ENCODE assay signal across 10 cellular contexts in genomic region chrX:17007134-17007768, GRCh38.
A peak's percentile ranks its signal among the peaks of the same experiment; 100 is the strongest.
DNase-seq lines count a peak whose midpoint lies in the region; ATAC-seq and TF ChIP-seq lines count a peak whose summit lies in the region.
"Had no signal": no experiment of that assay in that cellular context is flagged by ENCODE, and none has a peak within 500 bp of the region (broad histone marks: within the 10 kb centered on the region; RNA-seq: fewer than 3 reads in every experiment).

No MANE protein-coding gene starts in this region.

- H3K9me2 ChIP-seq in GM23338 (ENCODE audit: insufficient read depth) (no peaks in the 10 kb centered on the region), SK-N-SH (no peaks in the 10 kb centered on the region)

- no peak for TF ChIP-seq EP300 in SK-N-SH (IDR thresholded peaks at IDR 0.05; ENCODE audit: borderline replicate concordance in 1 of 2, low read depth in 1 of 2, low read length in 1 of 2)

- H3K9me3 Mint-ChIP-seq in GM23338 = no peaks in the 10 kb centered on the region

- CTCF ChIA-PET in SK-N-SH (lab: Yijun Ruan, JAX) = interaction anchor here (0.6 to 2.6 kb wide), 7 partner anchors 8 to 181 kb away, joined by 3 to 12 read pairs (median 3); no protein-coding TSS in a partner anchor

- no peaks in the 10 kb centered on the region for H3K4me1 Mint-ChIP-seq in GM23338

- no peak overlapping the region for H3K27ac ChIP-seq in GM23338 (ENCODE audit: low read depth)
- H3K27ac ChIP-seq in SK-N-SH (ENCODE audit: low read depth in 2 of 2, low read length in 1 of 2) = no peak overlapping the region
- H3K27ac ChIP-seq in colonic mucosa = no peak overlapping the region
- H3K27ac ChIP-seq: thyroid gland had no signal

- H3K4me3 ChIP-seq in AG10803 (ENCODE audit: low read length) (no peak overlapping the region), GM23338 (no peak overlapping the region), SK-N-SH (ENCODE audit: low read depth in 2 of 2, low read length in 1 of 2) (no peak overlapping the region), colonic mucosa (no peak overlapping the region)
- H3K4me3 ChIP-seq: thyroid gland had no signal

- no peak overlapping the region for H3K4me3 Mint-ChIP-seq in GM23338

- H3K4me1 ChIP-seq in GM23338 (ENCODE audit: insufficient read depth) = no peaks in the 10 kb centered on the region
- H3K4me1 ChIP-seq in SK-N-SH (ENCODE audit: control insufficient read depth in 1 of 2, insufficient read depth in 2 of 2, low read depth in 1 of 2, low read length in 1 of 2) = no peaks in the 10 kb centered on the region
- H3K4me1 ChIP-seq in colonic mucosa = no peaks in the 10 kb centered on the region
- H3K4me1 ChIP-seq: thyroid gland had no signal

- H3K9me3 ChIP-seq in SK-N-SH (no peaks in the 10 kb centered on the region), colonic mucosa (no peaks in the 10 kb centered on the region)
- H3K9me3 ChIP-seq: thyroid gland had no signal

- H3K36me3 Mint-ChIP-seq in GM23338 (ENCODE audit: low read depth) = no peaks in the 10 kb centered on the region

- DNase-seq in AG10803 (ENCODE audit: low read depth) (peak; percentile 34), GM23338 (ENCODE audit: low spot score) (peak; percentile 44), SK-N-SH (peak; percentile 36), iris pigment epithelial cell (ENCODE audit: low read depth) (peak; percentile 23), posterior vena cava (ENCODE audit: low spot score) (no peak), colonic mucosa (no peak)
- DNase-seq in activated CD8-positive, alpha-beta memory T cell treated with anti-CD3 and anti-CD28 coated beads, Interleukin-2, amount 50 U/mL, for 4 hours = no peak

- POLR2A ChIA-PET in SK-N-SH (lab: Yijun Ruan, JAX) = no interaction called here

- H3K9ac ChIP-seq in SK-N-SH = no peak overlapping the region
- no peak overlapping the region for H3K9ac ChIP-seq in colonic mucosa (ENCODE audit: low read depth in 2 of 2, low read length in 2 of 2)

- no peak overlapping the region for H2AFZ ChIP-seq in GM23338
- no peak overlapping the region for H2AFZ ChIP-seq in SK-N-SH (ENCODE audit: low read depth)

- H3F3A ChIP-seq in GM23338 (replicated peaks; ENCODE audit: low read depth) (no peaks in the 10 kb centered on the region), SK-N-SH (replicated peaks; ENCODE audit: insufficient read depth) (no peaks in the 10 kb centered on the region)

- peak; percentile 44 for TF ChIP-seq RAD21 in SK-N-SH (IDR thresholded peaks at IDR 0.05; ENCODE audit: low read length)

- H3K36me3 ChIP-seq in GM23338 (ENCODE audit: insufficient read depth) (no peaks in the 10 kb centered on the region), SK-N-SH (replicated peaks in 1 of 2; ENCODE audit: control insufficient read depth in 1 of 2, insufficient read depth in 2 of 2, low read length in 1 of 2) (no peaks in the 10 kb centered on the region), colonic mucosa (no peaks in the 10 kb centered on the region)
- H3K36me3 ChIP-seq: thyroid gland had no signal

- H3K79me2 ChIP-seq in GM23338 (replicated peaks; ENCODE audit: insufficient read depth) = no peaks in the 10 kb centered on the region
- H3K79me2 ChIP-seq in SK-N-SH (ENCODE audit: insufficient read depth) = no peaks in the 10 kb centered on the region

- H3K27me3 Mint-ChIP-seq in GM23338 (ENCODE audit: insufficient read depth, low read depth, poor library complexity) = peaks cover 2% of the 10 kb centered on the region

- no peaks in the 10 kb centered on the region for H3K27me3 ChIP-seq in GM23338 (ENCODE audit: insufficient read depth)
- no peaks in the 10 kb centered on the region; the same call in 1 of the 2 replicates for H3K27me3 ChIP-seq in SK-N-SH (ENCODE audit: insufficient read depth)
- no peaks in the 10 kb centered on the region for H3K27me3 ChIP-seq in colonic mucosa
- H3K27me3 ChIP-seq: thyroid gland had no signal

- H3K27ac Mint-ChIP-seq in GM23338 = no peak overlapping the region

- peak; percentile 73 for ATAC-seq in GM23338
- ATAC-seq in HG02759 (IDR thresholded peaks at IDR 0.05; ENCODE audit: unreplicated experiment) = no peak
- ATAC-seq: right cardiac atrium had no signal

- intact Hi-C loops in posterior vena cava (cut with DNase I) = no loop called here
- intact Hi-C loops in colonic mucosa (cut with DNase I) = no loop called here

- H3K4me2 ChIP-seq in GM23338 (no peak overlapping the region), SK-N-SH (no peak overlapping the region)

- peak; percentile 55 for TF ChIP-seq CTCF in AG10803 (conservative IDR thresholded peaks at IDR 0.05; ENCODE audit: low read length)
- peak; percentile 51 to 65 for TF ChIP-seq CTCF in GM23338 (conservative IDR thresholded peaks at IDR 0.05; ENCODE audit: low read depth in 2 of 2)
- peak; percentile 53 for TF ChIP-seq CTCF in SK-N-SH (IDR thresholded peaks at IDR 0.05)
- TF ChIP-seq CTCF in colonic mucosa (IDR thresholded peaks at IDR 0.05) = no peak

- H4K20me1 ChIP-seq in GM23338 (replicated peaks; ENCODE audit: insufficient read depth) (no peaks in the 10 kb centered on the region), SK-N-SH (ENCODE audit: insufficient read depth) (no peaks in the 10 kb centered on the region)

- WGBS in SK-N-SH (ENCODE audit: low lambda C conversion rate) = 23% methylated on average over 7 of the region's 8 CpGs

TF ChIP-seq in GM23338, 12 proteins besides CTCF, POLR2A, EP300 and RAD21 (continues in another document):
- no peak for TF ChIP-seq EZH2phosphoT487 (IDR thresholded peaks at IDR 0.05; ENCODE audit: unreplicated experiment)
- TF ChIP-seq CREB1 (CRISPR knock-in tag; IDR thresholded peaks at IDR 0.05; ENCODE audit: low read depth) = no peak

TF ChIP-seq in SK-N-SH, 30 proteins besides CTCF, POLR2A, EP300 and RAD21:
- peak; percentile 49; the same call in 1 of the 2 replicates for TF ChIP-seq SMC3 (IDR thresholded peaks at IDR 0.05; ENCODE audit: low read depth, low read length)
- no peak for TF ChIP-seq MAX (IDR thresholded peaks at IDR 0.05; ENCODE audit: low read depth)
TF ChIP-seq in SK-N-SH: peak in this region for 1.

Comparison
In these comparisons a context has a peak if more than half of its experiments do, and no peak if none do; other contexts are left out.
1. DNase-seq: peak in AG10803 (single experiment), GM23338 (single experiment), SK-N-SH (single experiment) and iris pigment epithelial cell (single experiment); none in posterior vena cava (single experiment), colonic mucosa (single experiment) and activated CD8-positive, alpha-beta memory T cell treated with anti-CD3 and anti-CD28 coated beads, Interleukin-2, amount 50 U/mL, for 4 hours (single experiment).